22 cellular contexts compared by ENCODE assay signal in the genomic region with DNA sequence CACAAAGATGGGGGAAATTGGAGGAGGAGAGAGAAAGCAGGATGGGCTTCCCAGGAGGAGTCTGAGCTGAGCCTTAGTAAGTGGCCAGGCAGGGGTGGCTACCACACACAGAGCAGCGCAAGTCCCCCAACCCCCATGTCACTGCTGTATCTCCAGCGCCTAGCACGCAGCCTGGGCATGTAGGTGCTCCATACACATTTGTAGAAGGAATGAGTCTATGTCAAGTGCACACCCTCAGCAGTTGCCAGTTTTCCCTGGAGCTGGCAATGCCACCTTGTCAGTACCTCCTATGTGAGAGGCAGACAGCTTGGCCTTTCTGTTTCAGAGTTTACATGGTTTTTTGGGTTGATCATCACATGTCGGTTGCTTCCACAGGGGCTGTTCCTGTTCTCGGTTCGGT.
DNase-seq lines count a peak whose midpoint lies in the region; ATAC-seq and TF ChIP-seq lines count a peak whose summit lies in the region.
"Had no signal": no experiment of that assay in that cellular context is flagged by ENCODE, and none has a peak within 500 bp of the region (broad histone marks: within the 10 kb centered on the region; RNA-seq: fewer than 3 reads in every experiment).

No MANE protein-coding gene starts in this region.

- no peaks in the 10 kb centered on the region for H3K9me3 ChIP-seq in right atrium auricular region
- H3K9me3 ChIP-seq: BE2C had no signal

- peaks cover 5 to 26% (median 11%) of the 10 kb centered on the region in 3 donors for H3K27me3 Mint-ChIP-seq in immature natural killer cell (ENCODE audit: low read depth in 3 of 3)
- no peaks in the 10 kb centered on the region for H3K27me3 Mint-ChIP-seq in progenitor cell of endocrine pancreas

- no peaks in the 10 kb centered on the region for H3K27me3 ChIP-seq in right atrium auricular region
- H3K27me3 ChIP-seq: BE2C had no signal

- H3K4me1 ChIP-seq in right atrium auricular region, result peaks cover 0 to 16% of the 10 kb centered on the region in 2 donors
- H3K4me1 ChIP-seq: BE2C had no signal

- TF ChIP-seq CTCF in right atrium auricular region (IDR thresholded peaks at IDR 0.05), result no peak
- no peak for TF ChIP-seq CTCF in progenitor cell of endocrine pancreas (IDR thresholded peaks at IDR 0.05; ENCODE audit: unreplicated experiment)

- peak overlapping the region in 5 of 6 donors; percentile 63 to 95 (median 83) for H3K27ac Mint-ChIP-seq in immature natural killer cell
- H3K27ac Mint-ChIP-seq in progenitor cell of endocrine pancreas, result peak overlapping the region; percentile 50
- H3K27ac Mint-ChIP-seq: H9 had no signal

- H3K27ac ChIP-seq in right atrium auricular region, result no peak overlapping the region
- H3K27ac ChIP-seq: GM23248 had no signal

- intact Hi-C loops in left ventricle myocardium superior (cut with micrococcal nuclease), result no loop called here

- peak; percentile 66 for ATAC-seq in left ventricle myocardium superior

- DNase-seq in NCI-H345 (lab: John Stamatoyannopoulos, UW), result peak; percentile 16
- DNase-seq in NCI-H345 treated with DMSO at 0.1 percent for 48 hours (lab: John Stamatoyannopoulos, UW; ENCODE audit: unreplicated experiment), result no peak
- peak; percentile 40 for DNase-seq in left ventricle myocardium superior
- DNase-seq in right atrium auricular region (ENCODE audit: low spot score), result no peak
- DNase-seq in immature natural killer cell, result no peak
- no peak for DNase-seq in progenitor cell of endocrine pancreas (ENCODE audit: low spot score, unreplicated experiment)
- DNase-seq in activated CD4-positive, alpha-beta T cell treated with anti-CD3 and anti-CD28 coated beads for 48 hours, result no peak
- no peak for DNase-seq in CD1c-positive myeloid dendritic cell (ENCODE audit: extremely low spot score)
- DNase-seq: 8988T; ACHN; BE2C; CD4-positive, CD25-positive, alpha-beta regulatory T cell; GM23248; H9; Kasumi-1; NCI-H1092 treated with DMSO at 0.1 percent for 48 hours; NCI-H1436; NCI-H187; NCI-H510A; NCI-H774; RPMI8226; SHP77 had no signal

- H3K4me3 ChIP-seq in right atrium auricular region, result no peak overlapping the region
- H3K4me3 ChIP-seq: GM23248 had no signal

- H3K4me1 Mint-ChIP-seq in immature natural killer cell (peaks cover 52 to 70% of the 10 kb centered on the region in 2 donors), progenitor cell of endocrine pancreas (ENCODE audit: low read depth) (peaks cover 16% of the 10 kb centered on the region)

- no peaks in the 10 kb centered on the region for H3K9me3 Mint-ChIP-seq in immature natural killer cell
- no peaks in the 10 kb centered on the region for H3K9me3 Mint-ChIP-seq in progenitor cell of endocrine pancreas (ENCODE audit: low read depth)
- H3K9me3 Mint-ChIP-seq: CD4-positive, CD25-positive, alpha-beta regulatory T cell; H9 had no signal

- H3K4me3 Mint-ChIP-seq in immature natural killer cell, result no peak overlapping the region
- H3K4me3 Mint-ChIP-seq in progenitor cell of endocrine pancreas (ENCODE audit: low read depth), result no peak overlapping the region
- H3K4me3 Mint-ChIP-seq: CD4-positive, CD25-positive, alpha-beta regulatory T cell; H9 had no signal

- H3K36me3 ChIP-seq in right atrium auricular region, result peaks cover 4% of the 10 kb centered on the region
- H3K36me3 ChIP-seq: BE2C had no signal

- H3K36me3 Mint-ChIP-seq in immature natural killer cell, result peaks cover 0 to 14% (median 0%) of the 10 kb centered on the region in 3 donors
- H3K36me3 Mint-ChIP-seq in progenitor cell of endocrine pancreas (ENCODE audit: insufficient read depth), result peaks cover 17% of the 10 kb centered on the region

Comparison
In these comparisons a context has a peak if more than half of its experiments do, and no peak if none do; other contexts are left out.
1. DNase-seq: peak in NCI-H345 (single experiment) and left ventricle myocardium superior (single experiment); none in NCI-H345 treated with DMSO at 0.1 percent for 48 hours (single experiment), right atrium auricular region (single experiment), immature natural killer cell (0 of 3), progenitor cell of endocrine pancreas (single experiment), activated CD4-positive, alpha-beta T cell treated with anti-CD3 and anti-CD28 coated beads for 48 hours (single experiment) and CD1c-positive myeloid dendritic cell (single experiment).